In genomic region chrX:153649178-153649914, GRCh38 we compare ENCODE assay signal across 10 cellular contexts. TPM values are rescaled to one million over a fixed set of nuclear protein-coding genes. Genes with fewer than 3 reads are reported as not detected.
A peak's percentile ranks its signal among the peaks of the same experiment; 100 is the strongest.
DNase-seq lines count a peak whose midpoint lies in the region; ATAC-seq, FAIRE-seq and TF ChIP-seq lines count a peak whose summit lies in the region.
"Had no signal": no experiment of that assay in that cellular context is flagged by ENCODE, and none has a peak within 500 bp of the region (broad histone marks: within the 10 kb centered on the region; RNA-seq: fewer than 3 reads in every experiment).

No MANE protein-coding gene starts in this region.

- no peak overlapping the region for H3K4me3 Mint-ChIP-seq in progenitor cell of endocrine pancreas (ENCODE audit: low read depth)

- no peaks in the 10 kb centered on the region for H3K27me3 Mint-ChIP-seq in progenitor cell of endocrine pancreas

- H3K4me3 ChIP-seq in MM.1S (ENCODE audit: low read length): no peak overlapping the region
- no peak overlapping the region for H3K4me3 ChIP-seq in endothelial cell of umbilical vein (replicated peaks in 1 of 3; ENCODE audit: insufficient read depth in 1 of 3, low read depth in 1 of 3, low read length in 3 of 3)
- H3K4me3 ChIP-seq: BLaER1 treated with 17β-estradiol and CSF1 and Interleukin-3, amounts not matched to agents 10 nM and 100 nM; tibial artery had no signal

- H3K27ac ChIP-seq in MM.1S (ENCODE audit: low read length) (no peak overlapping the region), endothelial cell of umbilical vein (ENCODE audit: insufficient read depth, low read depth, low read length) (no peak overlapping the region)
- H3K27ac ChIP-seq: BLaER1 treated with 17β-estradiol and CSF1 and Interleukin-3, amounts not matched to agents 10 nM and 100 nM; tibial artery had no signal

- CTCF ChIA-PET in endothelial cell of umbilical vein (lab: Charles Lee): interaction anchor here (0.8 to 2.7 kb wide), 5 partner anchors 18 to 188 kb away, joined by 3 to 12 read pairs (median 3); no protein-coding TSS in a partner anchor

- DNase-seq in NCI-H1436 (lab: John Stamatoyannopoulos, UW): peak; percentile 23
- DNase-seq in NCI-H1436 treated with DMSO at 0.1 percent for 48 hours (lab: John Stamatoyannopoulos, UW): no peak
- DNase-seq in MM.1S: peak; percentile 47
- peak in 3 of 5 donors; percentile 16 to 23 (median 22) for DNase-seq in T-helper 1 cell
- DNase-seq in endothelial cell of umbilical vein (ENCODE audit: low read depth, low spot score): no peak
- no peak for DNase-seq in progenitor cell of endocrine pancreas (ENCODE audit: low spot score, unreplicated experiment)

- H3K79me2 ChIP-seq in MM.1S (ENCODE audit: low read length) (no peaks in the 10 kb centered on the region), endothelial cell of umbilical vein (ENCODE audit: control insufficient read depth, insufficient read depth, low read length) (no peaks in the 10 kb centered on the region)

- no peaks in the 10 kb centered on the region for H4K20me1 ChIP-seq in MM.1S (ENCODE audit: insufficient read depth, low read length)
- H4K20me1 ChIP-seq in endothelial cell of umbilical vein (replicated peaks; ENCODE audit: control insufficient read depth, extremely low read depth, insufficient read depth, low read length): no peaks in the 10 kb centered on the region

- peaks cover 13% of the 10 kb centered on the region for H3K9me3 Mint-ChIP-seq in progenitor cell of endocrine pancreas (ENCODE audit: low read depth)

- TF ChIP-seq CTCF in MM.1S (IDR thresholded peaks at IDR 0.05; ENCODE audit: low read length) (peak; percentile 43), endothelial cell of umbilical vein (IDR thresholded peaks at IDR 0.05; ENCODE audit: extremely low read depth in 1 of 2, insufficient read depth in 1 of 2, low read depth in 1 of 2, low read length in 2 of 2) (peak; percentile 19 to 51), progenitor cell of endocrine pancreas (IDR thresholded peaks at IDR 0.05; ENCODE audit: unreplicated experiment) (peak; percentile 55)

- H3K36me3 Mint-ChIP-seq in progenitor cell of endocrine pancreas (ENCODE audit: insufficient read depth): peaks cover 4% of the 10 kb centered on the region

- H3K9me3 ChIP-seq in MM.1S (replicated peaks; ENCODE audit: insufficient read depth, low read length): no peaks in the 10 kb centered on the region
- H3K9me3 ChIP-seq in endothelial cell of umbilical vein (replicated peaks; ENCODE audit: control insufficient read depth, insufficient read depth, low read length): no peaks in the 10 kb centered on the region

- POLR2A ChIA-PET in endothelial cell of umbilical vein (lab: Charles Lee): no interaction called here

- intact Hi-C loops in endothelial cell of umbilical vein (cut with micrococcal nuclease): loop anchor here (1.0 kb wide), 1 partner anchor 110 kb away; no protein-coding TSS in a partner anchor

- H3F3A ChIP-seq in MM.1S (ENCODE audit: insufficient read depth, low read length): no peaks in the 10 kb centered on the region

- dilution Hi-C loops in endothelial cell of umbilical vein (cut with MboI; ENCODE audit: extremely low pct_ligation_motif_present, low sequenced_read_pairs): no loop called here

- no peaks in the 10 kb centered on the region for H3K9me1 ChIP-seq in endothelial cell of umbilical vein (replicated peaks; ENCODE audit: control insufficient read depth, extremely low read depth, insufficient read depth, low read length)

- no peaks in the 10 kb centered on the region for H3K36me3 ChIP-seq in MM.1S (replicated peaks; ENCODE audit: insufficient read depth, low read length)
- no peaks in the 10 kb centered on the region for H3K36me3 ChIP-seq in endothelial cell of umbilical vein (ENCODE audit: control insufficient read depth in 2 of 2, extremely low read depth in 1 of 2, insufficient read depth in 2 of 2, low read length in 2 of 2)
- H3K36me3 ChIP-seq: BLaER1 treated with 17β-estradiol and CSF1 and Interleukin-3, amounts not matched to agents 10 nM and 100 nM; tibial artery had no signal

- no peak for ATAC-seq in GM18861 (IDR thresholded peaks at IDR 0.05; ENCODE audit: unreplicated experiment)
- no peak for ATAC-seq in GM19397 (IDR thresholded peaks at IDR 0.05; ENCODE audit: unreplicated experiment)

- FAIRE-seq in endothelial cell of umbilical vein (lab: Jason Lieb, UNC): peak; percentile 55

- no peak overlapping the region for H2AFZ ChIP-seq in MM.1S (ENCODE audit: low read length)
- H2AFZ ChIP-seq in endothelial cell of umbilical vein (ENCODE audit: low read depth, low read length): no peak overlapping the region

- no peak overlapping the region for H3K27ac Mint-ChIP-seq in progenitor cell of endocrine pancreas

- TF ChIP-seq POLR2A in endothelial cell of umbilical vein (IDR thresholded peaks at IDR 0.05; ENCODE audit: low read depth, low read length): no peak

- H3K27me3 ChIP-seq in MM.1S (replicated peaks; ENCODE audit: insufficient read depth, low read length) (peaks cover 47% of the 10 kb centered on the region), endothelial cell of umbilical vein (ENCODE audit: control insufficient read depth in 2 of 2, insufficient read depth in 2 of 2, low read length in 2 of 2) (peaks cover 34 to 38% of the 10 kb centered on the region in 2 experiments)

- H3K4me1 ChIP-seq in MM.1S (ENCODE audit: low read length) (no peaks in the 10 kb centered on the region), endothelial cell of umbilical vein (ENCODE audit: control insufficient read depth, extremely low read depth, insufficient read depth, low read length) (no peaks in the 10 kb centered on the region)

- BruUV-seq in endothelial cell of umbilical vein (replicated peaks; lab: Mats Ljungman, UMichigan): no TSS peak

- H3K4me2 ChIP-seq in MM.1S (ENCODE audit: low read depth, low read length) (no peak overlapping the region), endothelial cell of umbilical vein (ENCODE audit: insufficient read depth, low read length) (no peak overlapping the region)
- H3K4me2 ChIP-seq: BLaER1 treated with 17β-estradiol and CSF1 and Interleukin-3, amounts not matched to agents 10 nM and 100 nM had no signal

- H3K9ac ChIP-seq in MM.1S (ENCODE audit: low read length) (no peak overlapping the region), endothelial cell of umbilical vein (replicated peaks; ENCODE audit: extremely low read depth, insufficient read depth, low read length) (no peak overlapping the region)
- H3K9ac ChIP-seq: BLaER1 treated with 17β-estradiol and CSF1 and Interleukin-3, amounts not matched to agents 10 nM and 100 nM had no signal

- H3K4me1 Mint-ChIP-seq in progenitor cell of endocrine pancreas (ENCODE audit: low read depth): peaks cover 9% of the 10 kb centered on the region

- no peaks in the 10 kb centered on the region for H3K9me2 ChIP-seq in MM.1S (replicated peaks; ENCODE audit: insufficient read depth, low read length)

TF ChIP-seq in endothelial cell of umbilical vein, 7 proteins besides CTCF, POLR2A, EP300 and RAD21 (continues in another document):
- no peak for TF ChIP-seq POLR2AphosphoS5 (IDR thresholded peaks at IDR 0.05; ENCODE audit: insufficient read depth, low read depth, low read length)
- TF ChIP-seq, protein P1, sequence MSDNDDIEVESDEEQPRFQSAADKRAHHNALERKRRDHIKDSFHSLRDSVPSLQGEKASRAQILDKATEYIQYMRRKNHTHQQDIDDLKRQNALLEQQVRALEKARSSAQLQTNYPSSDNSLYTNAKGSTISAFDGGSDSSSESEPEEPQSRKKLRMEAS (IDR thresholded peaks at IDR 0.05; ENCODE audit: insufficient read depth, insufficient read length): no peak

RNA-seq across cellular contexts. Expression of gene DUSP9, which starts 2.3 kb away (rescaled TPM):
- total RNA-seq in endothelial cell of umbilical vein (0.35 TPM in 1 of 2 replicates, not detected in the other), progenitor cell of endocrine pancreas (35.7 and 36.5 TPM in 2 replicates)
- polyA plus RNA-seq in endothelial cell of umbilical vein: 0.04 and 0.05 TPM in 2 replicates
- polyA plus RNA-seq in endothelial cell of umbilical vein (2011; cell fraction: cytosol; rRNA removed): 0.09 and 0.14 TPM in 2 replicates
- polyA plus RNA-seq in endothelial cell of umbilical vein (2011; cell fraction: nucleus; rRNA removed): 0.05 TPM in 1 of 2 replicates, not detected in the other
- 0.19 and 0.29 TPM in 2 replicates for polyA plus RNA-seq in endothelial cell of umbilical vein (2012)
- polyA minus RNA-seq in endothelial cell of umbilical vein: 0.19 and 0.74 TPM in 2 replicates
- polyA minus RNA-seq in endothelial cell of umbilical vein (2011; cell fraction: cytosol; rRNA and poly(A)+ RNA removed): 22.1 TPM
- not detected in 2 replicates for polyA minus RNA-seq in endothelial cell of umbilical vein (2011; cell fraction: nucleus; rRNA and poly(A)+ RNA removed)

RNA-seq across cellular contexts. Expression of gene PNCK, which starts 24.3 kb away (rescaled TPM):
- total RNA-seq in endothelial cell of umbilical vein: not detected in 2 replicates
- polyA plus RNA-seq in endothelial cell of umbilical vein: 0.12 and 0.37 TPM in 2 replicates
- not detected in 2 replicates for polyA plus RNA-seq in endothelial cell of umbilical vein (2011; cell fraction: cytosol; rRNA removed)
- 0.42 and 0.59 TPM in 2 replicates for polyA plus RNA-seq in endothelial cell of umbilical vein (2011; cell fraction: nucleus; rRNA removed)
- not detected in 2 replicates for polyA plus RNA-seq in endothelial cell of umbilical vein (2012)
- 1.3 TPM in 1 of 2 replicates, not detected in the other for polyA minus RNA-seq in endothelial cell of umbilical vein
- polyA minus RNA-seq in endothelial cell of umbilical vein (2011; cell fraction: cytosol; rRNA and poly(A)+ RNA removed): not detected
- polyA minus RNA-seq in endothelial cell of umbilical vein (2011; cell fraction: nucleus; rRNA and poly(A)+ RNA removed): not detected in 2 replicates
- 5.4 and 6.1 TPM in 2 replicates for total RNA-seq in progenitor cell of endocrine pancreas

RNA-seq across cellular contexts. Expression of gene SLC6A8, which starts 38.4 kb away (rescaled TPM):
- total RNA-seq in endothelial cell of umbilical vein (23.6 and 28.8 TPM in 2 replicates), progenitor cell of endocrine pancreas (52.2 and 55.7 TPM in 2 replicates)
- polyA plus RNA-seq in endothelial cell of umbilical vein: 22.7 and 22.8 TPM in 2 replicates
- polyA plus RNA-seq in endothelial cell of umbilical vein (2011; cell fraction: cytosol; rRNA removed): 14.4 and 18.5 TPM in 2 replicates
- 23.1 and 36.6 TPM in 2 replicates for polyA plus RNA-seq in endothelial cell of umbilical vein (2011; cell fraction: nucleus; rRNA removed)
- polyA plus RNA-seq in endothelial cell of umbilical vein (2012): 23.1 and 25.7 TPM in 2 replicates
- polyA minus RNA-seq in endothelial cell of umbilical vein: 42.5 and 44.1 TPM in 2 replicates
- polyA minus RNA-seq in endothelial cell of umbilical vein (2011; cell fraction: cytosol; rRNA and poly(A)+ RNA removed): 35.0 TPM
- polyA minus RNA-seq in endothelial cell of umbilical vein (2011; cell fraction: nucleus; rRNA and poly(A)+ RNA removed): 10.9 and 18.4 TPM in 2 replicates

RNA-seq across cellular contexts. Expression of gene CCNQ, which starts 50.4 kb away (rescaled TPM):
- total RNA-seq in endothelial cell of umbilical vein (20.8 and 21.3 TPM in 2 replicates), progenitor cell of endocrine pancreas (19.1 and 19.2 TPM in 2 replicates)
- polyA plus RNA-seq in endothelial cell of umbilical vein: 37.0 and 42.9 TPM in 2 replicates
- polyA plus RNA-seq in endothelial cell of umbilical vein (2011; cell fraction: cytosol; rRNA removed): 26.8 and 30.4 TPM in 2 replicates
- 11.8 and 14.3 TPM in 2 replicates for polyA plus RNA-seq in endothelial cell of umbilical vein (2011; cell fraction: nucleus; rRNA removed)
- polyA plus RNA-seq in endothelial cell of umbilical vein (2012): 22.0 and 25.3 TPM in 2 replicates
- 16.5 and 17.2 TPM in 2 replicates for polyA minus RNA-seq in endothelial cell of umbilical vein
- 23.0 TPM for polyA minus RNA-seq in endothelial cell of umbilical vein (2011; cell fraction: cytosol; rRNA and poly(A)+ RNA removed)
- 1.7 and 4.5 TPM in 2 replicates for polyA minus RNA-seq in endothelial cell of umbilical vein (2011; cell fraction: nucleus; rRNA and poly(A)+ RNA removed)

Comparison
In these comparisons a context has a peak if more than half of its experiments do, and no peak if none do; other contexts are left out.
1. DNase-seq: peak in NCI-H1436 (single experiment), MM.1S (single experiment) and T-helper 1 cell (3 of 5); none in NCI-H1436 treated with DMSO at 0.1 percent for 48 hours (single experiment), endothelial cell of umbilical vein (single experiment) and progenitor cell of endocrine pancreas (single experiment).
2. RNA of gene DUSP9, which starts 2.3 kb away (total RNA-seq): 35.7 to 36.5 TPM in progenitor cell of endocrine pancreas; 0.35 TPM in endothelial cell of umbilical vein; every median in the first group is over 10 times any median in the second.
3. Peak in every context shown above with its lines, with median percentiles within 50 percentile points of each other: CTCF ChIP-seq.